In the genomic region with DNA sequence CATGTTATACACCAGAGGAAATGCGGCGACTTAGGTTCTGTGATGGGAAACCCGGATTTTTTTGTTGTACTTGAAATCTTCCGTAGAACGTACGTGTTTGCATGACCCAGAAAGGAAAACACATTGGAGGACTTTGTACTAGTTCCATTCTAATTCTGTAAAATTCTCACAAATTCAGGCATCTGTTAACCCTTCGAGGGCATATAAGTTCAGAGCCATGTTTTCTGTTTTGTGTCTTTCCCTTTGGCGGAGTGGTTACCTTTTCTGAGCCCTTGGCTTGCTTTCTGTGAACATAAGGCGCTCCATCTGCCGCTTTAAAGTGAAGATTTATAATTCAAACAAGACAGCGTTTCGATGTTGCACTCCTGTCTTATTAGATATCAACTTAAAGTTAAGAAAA, we compare ENCODE assay signal across 13 cellular contexts. TPM values are rescaled to one million over a fixed set of nuclear protein-coding genes. Genes with fewer than 3 reads are reported as not detected.
DNase-seq lines count a peak whose midpoint lies in the region; ATAC-seq and TF ChIP-seq lines count a peak whose summit lies in the region.
"Had no signal": no experiment of that assay in that cellular context is flagged by ENCODE, and none has a peak within 500 bp of the region (broad histone marks: within the 10 kb centered on the region; RNA-seq: fewer than 3 reads in every experiment).

No MANE protein-coding gene starts in this region.

- DNase-seq in DMS 273 treated with DMSO at 0.1 percent for 48 hours (lab: John Stamatoyannopoulos, UW) (peak; percentile 85), NCI-H2171 (lab: John Stamatoyannopoulos, UW) (peak; percentile 90), cerebellar nuclear complex (lab: John Stamatoyannopoulos, UW) (peak; percentile 56 to 89), midbrain (lab: John Stamatoyannopoulos, UW) (no peak), coronary artery (ENCODE audit: low spot score) (no peak), omental fat pad (ENCODE audit: low spot score) (no peak)
- DNase-seq in natural killer cell treated with Interleukin-12 subunit alpha and Interleukin-12 subunit beta and Interleukin-15 and Interleukin-18, amount 100 ng/mL, for 72 hours (ENCODE audit: low spot score): no peak
- DNase-seq: activated gamma-delta T cell, Karpas-422, NCI-H2029, stomach, T-helper 17 cell had no signal

- peak overlapping the region; percentile 62 for H3K4me3 Mint-ChIP-seq in natural killer cell treated with Interleukin-12 subunit alpha and Interleukin-12 subunit beta and Interleukin-15 and Interleukin-18, amount 100 ng/mL, for 72 hours
- H3K4me3 Mint-ChIP-seq: T-helper 17 cell had no signal

- ATAC-seq in natural killer cell treated with Interleukin-12 subunit alpha and Interleukin-12 subunit beta and Interleukin-15 and Interleukin-18, amount 100 ng/mL, for 72 hours: no peak
- ATAC-seq in GM21381 (IDR thresholded peaks at IDR 0.05; ENCODE audit: unreplicated experiment) (no peak), omental fat pad (ENCODE audit: low FRiP score) (no peak)
- ATAC-seq: T-helper 17 cell had no signal

- H3K27me3 Mint-ChIP-seq in natural killer cell treated with Interleukin-12 subunit alpha and Interleukin-12 subunit beta and Interleukin-15 and Interleukin-18, amount 100 ng/mL, for 72 hours: no peaks in the 10 kb centered on the region
- H3K27me3 Mint-ChIP-seq: T-helper 17 cell had no signal

- H3K4me1 Mint-ChIP-seq in natural killer cell treated with Interleukin-12 subunit alpha and Interleukin-12 subunit beta and Interleukin-15 and Interleukin-18, amount 100 ng/mL, for 72 hours (ENCODE audit: low read depth in 2 of 2): peaks cover 13% of the 10 kb centered on the region in 2 donors

- H3K27ac ChIP-seq in coronary artery: no peak overlapping the region

- no peak overlapping the region for H3K4me3 ChIP-seq in coronary artery
- H3K4me3 ChIP-seq: stomach had no signal

- no peaks in the 10 kb centered on the region for H3K36me3 Mint-ChIP-seq in natural killer cell treated with Interleukin-12 subunit alpha and Interleukin-12 subunit beta and Interleukin-15 and Interleukin-18, amount 100 ng/mL, for 72 hours

- H3K9me3 Mint-ChIP-seq in natural killer cell treated with Interleukin-12 subunit alpha and Interleukin-12 subunit beta and Interleukin-15 and Interleukin-18, amount 100 ng/mL, for 72 hours: no peaks in the 10 kb centered on the region

- H3K27ac Mint-ChIP-seq in natural killer cell treated with Interleukin-12 subunit alpha and Interleukin-12 subunit beta and Interleukin-15 and Interleukin-18, amount 100 ng/mL, for 72 hours: no peak overlapping the region

- TF ChIP-seq CTCF in coronary artery (IDR thresholded peaks at IDR 0.05): no peak
- no peak for TF ChIP-seq CTCF in omental fat pad (IDR thresholded peaks at IDR 0.05)

RNA-seq across cellular contexts. Expression of a gene that starts 34.2 kb away (rescaled TPM):
- total RNA-seq in natural killer cell treated with Interleukin-12 subunit alpha and Interleukin-12 subunit beta and Interleukin-15 and Interleukin-18, amount 100 ng/mL, for 72 hours: 10 to 100 TPM; 16.6 to 34.4 TPM
- 10 to 100 TPM in 1 of 4 donors, 1 to 10 TPM in 3; 8.0 to 19.2 (median 9.1) TPM for total RNA-seq in omental fat pad

Comparison
In these comparisons a context has a peak if more than half of its experiments do, and no peak if none do; other contexts are left out.
1. DNase-seq: peak in DMS 273 treated with DMSO at 0.1 percent for 48 hours (single experiment), NCI-H2171 (single experiment) and cerebellar nuclear complex (2 of 2); none in natural killer cell treated with Interleukin-12 subunit alpha and Interleukin-12 subunit beta and Interleukin-15 and Interleukin-18, amount 100 ng/mL, for 72 hours (single experiment), midbrain (single experiment), coronary artery (single experiment) and omental fat pad (single experiment).